27 cellular contexts compared by ENCODE assay signal in genomic region chr10:122086416-122087240, GRCh38.
"Had no signal": no experiment of that assay in that cellular context is flagged by ENCODE, and none has a peak within 500 bp of the region (broad histone marks: within the 10 kb centered on the region; RNA-seq: fewer than 3 reads in every experiment).

No MANE protein-coding gene starts in this region.

- H3K9me3 ChIP-seq: ascending aorta, esophagus muscularis mucosa, pancreas, spleen, testis, transverse colon had no signal

- H3K27ac ChIP-seq: ascending aorta, esophagus muscularis mucosa, pancreas, spleen, testis, transverse colon, WERI-Rb-1 had no signal

- H3K36me3 ChIP-seq: spleen, WERI-Rb-1 had no signal

- H3K4me3 ChIP-seq: ascending aorta, esophagus muscularis mucosa, pancreas, spleen, testis, transverse colon had no signal

- FAIRE-seq: endothelial cell of umbilical vein, islet of Langerhans, pancreas had no signal

- H3K4me1 Mint-ChIP-seq: activated naive CD8-positive, alpha-beta T cell treated with anti-CD3 and anti-CD28 coated beads, Interleukin-2, amount 10 ng/mL, durations not matched to agents 7 days and 5 days had no signal

- H3K9me3 Mint-ChIP-seq: activated CD4-positive, alpha-beta memory T cell treated with anti-CD3 and anti-CD28 coated beads for 36 hours; activated naive CD4-positive, alpha-beta T cell treated with anti-CD3 and anti-CD28 coated beads for 36 hours; activated naive CD8-positive, alpha-beta T cell treated with anti-CD3 and anti-CD28 coated beads, Interleukin-2, amount 10 ng/mL, durations not matched to agents 7 days and 5 days; activated T-helper 1 cell treated with anti-CD3 and anti-CD28 coated beads, Interleukin-12 subunit alpha, Interleukin-12 subunit beta, Interleukin-2, Interleukin-4 antibody, amounts not matched to agents 30 ng/mL and 10 ng/mL and 1 ng/mL, durations not matched to agents 14 hours and 24 hours and 36 hours; brain; nephron; T-helper 1 cell treated with Interleukin-12 subunit alpha and Interleukin-12 subunit beta and Interleukin-4 antibody, amounts not matched to agents 30 μg/mL and 1 μg/mL, for 36 hours had no signal

- H3K27ac Mint-ChIP-seq: activated CD4-positive, alpha-beta memory T cell treated with anti-CD3 and anti-CD28 coated beads for 36 hours; activated naive CD4-positive, alpha-beta T cell treated with anti-CD3 and anti-CD28 coated beads for 36 hours; activated naive CD8-positive, alpha-beta T cell treated with anti-CD3 and anti-CD28 coated beads, Interleukin-2, amount 10 ng/mL, durations not matched to agents 7 days and 5 days; activated T-helper 1 cell treated with anti-CD3 and anti-CD28 coated beads, Interleukin-12 subunit alpha, Interleukin-12 subunit beta, Interleukin-2, Interleukin-4 antibody, amounts not matched to agents 30 ng/mL and 10 ng/mL and 1 ng/mL, durations not matched to agents 14 hours and 24 hours and 36 hours; brain; nephron; T-helper 1 cell treated with Interleukin-12 subunit alpha and Interleukin-12 subunit beta and Interleukin-4 antibody, amounts not matched to agents 30 μg/mL and 1 μg/mL, for 36 hours had no signal

- DNase-seq: activated CD4-positive, alpha-beta memory T cell treated with anti-CD3 and anti-CD28 coated beads for 36 hours; activated CD4-positive, alpha-beta T cell treated with anti-CD3 and anti-CD28 coated beads for 48 hours; activated CD8-positive, alpha-beta memory T cell treated with anti-CD3 and anti-CD28 coated beads, Interleukin-2, amount 50 U/mL, for 4 hours; activated effector memory CD4-positive, alpha-beta T cell treated with anti-CD3 and anti-CD28 coated beads, Interleukin-2, amount 50 U/mL, for 16 hours; activated naive CD4-positive, alpha-beta T cell treated with anti-CD3 and anti-CD28 coated beads for 36 hours; activated naive CD8-positive, alpha-beta T cell treated with anti-CD3 and anti-CD28 coated beads, Interleukin-2, amount 10 ng/mL, durations not matched to agents 7 days and 5 days; activated T-cell treated with anti-CD3 and anti-CD28 coated beads, Interleukin-2, amount 50 U/mL, for 1 hour; caudate nucleus; cortex of kidney; foreskin melanocyte; left ventricle myocardium superior; right cardiac atrium; spleen; stimulated activated naive CD4-positive, alpha-beta T cell; T-helper 9 cell; testis; transverse colon; WERI-Rb-1 had no signal

- H3K36me3 Mint-ChIP-seq: activated CD4-positive, alpha-beta memory T cell treated with anti-CD3 and anti-CD28 coated beads for 36 hours; activated naive CD8-positive, alpha-beta T cell treated with anti-CD3 and anti-CD28 coated beads, Interleukin-2, amount 10 ng/mL, durations not matched to agents 7 days and 5 days; brain had no signal

- H3K27me3 ChIP-seq: ascending aorta, esophagus muscularis mucosa, pancreas, testis, transverse colon had no signal

- H3K27me3 Mint-ChIP-seq: activated naive CD8-positive, alpha-beta T cell treated with anti-CD3 and anti-CD28 coated beads, Interleukin-2, amount 10 ng/mL, durations not matched to agents 7 days and 5 days had no signal

- H3K4me3 Mint-ChIP-seq: activated CD4-positive, alpha-beta memory T cell treated with anti-CD3 and anti-CD28 coated beads for 36 hours; activated naive CD4-positive, alpha-beta T cell treated with anti-CD3 and anti-CD28 coated beads for 36 hours; activated naive CD8-positive, alpha-beta T cell treated with anti-CD3 and anti-CD28 coated beads, Interleukin-2, amount 10 ng/mL, durations not matched to agents 7 days and 5 days; activated T-helper 1 cell treated with anti-CD3 and anti-CD28 coated beads, Interleukin-12 subunit alpha, Interleukin-12 subunit beta, Interleukin-2, Interleukin-4 antibody, amounts not matched to agents 30 ng/mL and 10 ng/mL and 1 ng/mL, durations not matched to agents 14 hours and 24 hours and 36 hours; brain; nephron; T-helper 1 cell treated with Interleukin-12 subunit alpha and Interleukin-12 subunit beta and Interleukin-4 antibody, amounts not matched to agents 30 μg/mL and 1 μg/mL, for 36 hours had no signal

- H3K4me1 ChIP-seq: ascending aorta, pancreas, spleen, testis, transverse colon had no signal
